ENCODE assay signal across 9 cellular contexts in genomic region chr22:43263645-43264514, GRCh38.
A peak's percentile ranks its signal among the peaks of the same experiment; 100 is the strongest.
DNase-seq lines count a peak whose midpoint lies in the region; ATAC-seq and TF ChIP-seq lines count a peak whose summit lies in the region.
"Had no signal": no experiment of that assay in that cellular context is flagged by ENCODE, and none has a peak within 500 bp of the region (broad histone marks: within the 10 kb centered on the region; RNA-seq: fewer than 3 reads in every experiment).

No MANE protein-coding gene starts in this region.

- H3K27me3 Mint-ChIP-seq in natural killer cell treated with Interleukin-12 subunit alpha and Interleukin-12 subunit beta and Interleukin-15 and Interleukin-18, amount 100 ng/mL, for 72 hours = peaks cover 0 to 7% of the 10 kb centered on the region in 2 donors

- no peaks in the 10 kb centered on the region for H3K36me3 Mint-ChIP-seq in natural killer cell treated with Interleukin-12 subunit alpha and Interleukin-12 subunit beta and Interleukin-15 and Interleukin-18, amount 100 ng/mL, for 72 hours

- no peaks in the 10 kb centered on the region for H3K9me3 ChIP-seq in HEK293 (ENCODE audit: control insufficient read depth, insufficient read depth, low read depth, low read length)
- no peaks in the 10 kb centered on the region for H3K9me3 ChIP-seq in thoracic aorta

- H3K4me3 Mint-ChIP-seq in natural killer cell treated with Interleukin-12 subunit alpha and Interleukin-12 subunit beta and Interleukin-15 and Interleukin-18, amount 100 ng/mL, for 72 hours = peak overlapping the region; percentile 74

- H3K36me3 ChIP-seq in HEK293 (ENCODE audit: control insufficient read depth in 2 of 2, insufficient read depth in 1 of 2, low read length in 2 of 2) = no peaks in the 10 kb centered on the region
- H3K36me3 ChIP-seq in thoracic aorta = no peaks in the 10 kb centered on the region

- TF ChIP-seq CTCF in HEK293 (tag by site-specific recombination; IDR thresholded peaks at IDR 0.05) (no peak), thoracic aorta (IDR thresholded peaks at IDR 0.05) (no peak), omental fat pad (IDR thresholded peaks at IDR 0.05) (no peak)

- peak overlapping the region; percentile 12 for H3K4me3 ChIP-seq in HEK293 (ENCODE audit: low read depth, low read length)
- H3K4me3 ChIP-seq in thoracic aorta = peak overlapping the region; percentile 15

- CTCF ChIA-PET in HEK293 (lab: Yijun Ruan, JAX) = interaction anchor here (0.6 to 5.6 kb wide), 5 partner anchors 10 to 83 kb away, joined by 3 to 31 read pairs (median 4); no protein-coding TSS in a partner anchor

- peaks cover 9% of the 10 kb centered on the region for H3K4me1 ChIP-seq in HEK293 (ENCODE audit: control insufficient read depth, insufficient read depth, low read length)
- H3K4me1 ChIP-seq in thoracic aorta (ENCODE audit: control insufficient read depth in 1 of 2, low read depth in 2 of 2) = peaks cover 0 to 13% of the 10 kb centered on the region in 2 donors

- no peaks in the 10 kb centered on the region for H3K27me3 ChIP-seq in thoracic aorta (replicated peaks; ENCODE audit: insufficient read depth)

- DNase-seq in GM04503 (ENCODE audit: low read depth) (peak; percentile 2), NCI-H146 treated with DMSO at 0.1 percent for 48 hours (lab: John Stamatoyannopoulos, UW; ENCODE audit: unreplicated experiment) (peak; percentile 21), thoracic aorta (ENCODE audit: low spot score) (no peak), omental fat pad (ENCODE audit: low spot score) (no peak)
- DNase-seq in activated CD4-positive, alpha-beta T cell treated with anti-CD3 and anti-CD28 coated beads, Interleukin-2, amount 50 U/mL, for 4 hours = peak; percentile 79 to 84
- peak; percentile 36 for DNase-seq in effector CD8-positive, alpha-beta T cell (lab: John Stamatoyannopoulos, UW)
- DNase-seq in natural killer cell treated with Interleukin-12 subunit alpha and Interleukin-12 subunit beta and Interleukin-15 and Interleukin-18, amount 100 ng/mL, for 72 hours (ENCODE audit: low spot score) = peak; percentile 91

- ATAC-seq in natural killer cell treated with Interleukin-12 subunit alpha and Interleukin-12 subunit beta and Interleukin-15 and Interleukin-18, amount 100 ng/mL, for 72 hours = peak; percentile 90 to 92
- no peak for ATAC-seq in thoracic aorta (ENCODE audit: insufficient number of reproducible peaks, low FRiP score, low read depth)
- no peak for ATAC-seq in omental fat pad (ENCODE audit: low FRiP score)
- ATAC-seq: Panc1 had no signal

- H3K27ac Mint-ChIP-seq in natural killer cell treated with Interleukin-12 subunit alpha and Interleukin-12 subunit beta and Interleukin-15 and Interleukin-18, amount 100 ng/mL, for 72 hours = peak overlapping the region; percentile 23 to 50

- H3K27ac ChIP-seq in HEK293 (ENCODE audit: extremely low read depth, low read depth, low read length) (no peak overlapping the region; the same call in 1 of the 2 replicates), thoracic aorta (no peak overlapping the region)

- no peaks in the 10 kb centered on the region for H3K9me3 Mint-ChIP-seq in natural killer cell treated with Interleukin-12 subunit alpha and Interleukin-12 subunit beta and Interleukin-15 and Interleukin-18, amount 100 ng/mL, for 72 hours

- POLR2A ChIA-PET in HEK293 (lab: Yijun Ruan, JAX) = interaction anchor here (1.0 kb wide), 1 partner anchor 9 kb away, joined by 3 read pairs; no protein-coding TSS in a partner anchor

- H3K4me1 Mint-ChIP-seq in natural killer cell treated with Interleukin-12 subunit alpha and Interleukin-12 subunit beta and Interleukin-15 and Interleukin-18, amount 100 ng/mL, for 72 hours (ENCODE audit: low read depth in 2 of 2) = peaks cover 34 to 41% of the 10 kb centered on the region in 2 donors

TF ChIP-seq in HEK293, 187 proteins besides CTCF, POLR2A, EP300 and RAD21 (continues in another document):
- TF ChIP-seq ZNF426 (tag by site-specific recombination; IDR thresholded peaks at IDR 0.05) (no peak), MYNN (tag by site-specific recombination; IDR thresholded peaks at IDR 0.05; ENCODE audit: borderline replicate concordance) (no peak), ZNF140 (tag by site-specific recombination; IDR thresholded peaks at IDR 0.05) (no peak), ZNF670 (tag by site-specific recombination; IDR thresholded peaks at IDR 0.05; ENCODE audit: low read depth) (no peak), ZFHX2 (tag by site-specific recombination; conservative IDR thresholded peaks at IDR 0.05) (peak; percentile 83), ZNF621 (tag by site-specific recombination; IDR thresholded peaks at IDR 0.05) (no peak), ZNF580 (tag by site-specific recombination; IDR thresholded peaks at IDR 0.05) (no peak; the same call in 1 of the 2 replicates), ZNF629 (tag by site-specific recombination; IDR thresholded peaks at IDR 0.05) (peak; percentile 88), ZNF16 (tag by site-specific recombination; IDR thresholded peaks at IDR 0.05; ENCODE audit: low read depth) (no peak), IKZF3 (tag by site-specific recombination; IDR thresholded peaks at IDR 0.05) (peak; percentile 18; the same call in 1 of the 2 replicates), ZNF658 (tag by site-specific recombination; IDR thresholded peaks at IDR 0.05) (no peak), ZNF843 (tag by site-specific recombination; IDR thresholded peaks at IDR 0.05) (peak; percentile 44; the same call in 1 of the 2 replicates), ATF2 (tag by site-specific recombination; IDR thresholded peaks at IDR 0.05; ENCODE audit: low read depth) (no peak), WT1 (tag by site-specific recombination; IDR thresholded peaks at IDR 0.05) (no peak), YY2 (tag by site-specific recombination; IDR thresholded peaks at IDR 0.05) (no peak), TSHZ1 (tag by site-specific recombination; IDR thresholded peaks at IDR 0.05; ENCODE audit: borderline replicate concordance) (peak; percentile 48; the same call in 1 of the 2 replicates), ZBTB21 (tag by site-specific recombination; IDR thresholded peaks at IDR 0.05) (peak; percentile 71), ZNF600 (tag by site-specific recombination; IDR thresholded peaks at IDR 0.05) (peak; percentile 58; the same call in 1 of the 2 replicates), ZNF530 (tag by site-specific recombination; IDR thresholded peaks at IDR 0.05; ENCODE audit: low read depth) (no peak), ZNF391 (tag by site-specific recombination; IDR thresholded peaks at IDR 0.05; ENCODE audit: borderline replicate concordance, low read depth) (peak; percentile 7; the same call in 1 of the 2 replicates), ZNF184 (tag by site-specific recombination; IDR thresholded peaks at IDR 0.05) (peak; percentile 62; the same call in 1 of the 2 replicates), ZNF133 (tag by site-specific recombination; IDR thresholded peaks at IDR 0.05) (no peak), PBX3 (CRISPR knock-in tag; IDR thresholded peaks at IDR 0.05) (no peak)

Comparison
In these comparisons a context has a peak if more than half of its experiments do, and no peak if none do; other contexts are left out.
1. DNase-seq: peak in GM04503 (single experiment), NCI-H146 treated with DMSO at 0.1 percent for 48 hours (single experiment), activated CD4-positive, alpha-beta T cell treated with anti-CD3 and anti-CD28 coated beads, Interleukin-2, amount 50 U/mL, for 4 hours (2 of 2), effector CD8-positive, alpha-beta T cell (single experiment) and natural killer cell treated with Interleukin-12 subunit alpha and Interleukin-12 subunit beta and Interleukin-15 and Interleukin-18, amount 100 ng/mL, for 72 hours (single experiment); none in thoracic aorta (single experiment) and omental fat pad (single experiment).
2. ATAC-seq: peak in natural killer cell treated with Interleukin-12 subunit alpha and Interleukin-12 subunit beta and Interleukin-15 and Interleukin-18, amount 100 ng/mL, for 72 hours (2 of 2); none in thoracic aorta (single experiment) and omental fat pad (single experiment).